Comparison of ENCODE assay signal across 14 cellular contexts in genomic region chr5:1035421-1036405, GRCh38. TPM values are rescaled to one million over a fixed set of nuclear protein-coding genes. Genes with fewer than 3 reads are reported as not detected.
A peak's percentile ranks its signal among the peaks of the same experiment; 100 is the strongest.
DNase-seq lines count a peak whose midpoint lies in the region; ATAC-seq and TF ChIP-seq lines count a peak whose summit lies in the region.
"Had no signal": no experiment of that assay in that cellular context is flagged by ENCODE, and none has a peak within 500 bp of the region (broad histone marks: within the 10 kb centered on the region; RNA-seq: fewer than 3 reads in every experiment).

No MANE protein-coding gene starts in this region.

- TF ChIP-seq CTCF in BE2C (IDR thresholded peaks at IDR 0.05; ENCODE audit: low read depth, low read length) (no peak), nephron progenitor cell (IDR thresholded peaks at IDR 0.05) (no peak)

- H3K4me3 Mint-ChIP-seq in nephron progenitor cell: no peak overlapping the region
- H3K4me3 Mint-ChIP-seq in activated T-cell treated with anti-CD3 and anti-CD28 coated beads, Interleukin-2, amount 50 U/mL, for 4 hours: no peak overlapping the region
- H3K4me3 Mint-ChIP-seq: B cell; CD8-positive, alpha-beta T cell had no signal

- H3K4me3 ChIP-seq in BE2C (ENCODE audit: low read depth, low read length) (no peak overlapping the region), H7 (ENCODE audit: insufficient read depth, low read depth, low read length) (no peak overlapping the region)

- no peak overlapping the region for H3K27ac Mint-ChIP-seq in nephron progenitor cell
- H3K27ac Mint-ChIP-seq: B cell; CD8-positive, alpha-beta T cell had no signal

- H3K4me1 ChIP-seq in BE2C: no peaks in the 10 kb centered on the region

- H3K9me3 ChIP-seq in BE2C: peaks cover 3% of the 10 kb centered on the region; the same call in 1 of the 2 replicates

- no peaks in the 10 kb centered on the region for H3K27me3 Mint-ChIP-seq in nephron progenitor cell (ENCODE audit: low read depth, poor library complexity)
- H3K27me3 Mint-ChIP-seq in activated T-cell treated with anti-CD3 and anti-CD28 coated beads, Interleukin-2, amount 50 U/mL, for 4 hours (ENCODE audit: low read depth): peaks cover 7% of the 10 kb centered on the region
- H3K27me3 Mint-ChIP-seq: B cell had no signal

- peaks cover 10% of the 10 kb centered on the region for H3K36me3 Mint-ChIP-seq in nephron progenitor cell (ENCODE audit: low read depth)
- H3K36me3 Mint-ChIP-seq in activated T-cell treated with anti-CD3 and anti-CD28 coated beads, Interleukin-2, amount 50 U/mL, for 4 hours (ENCODE audit: insufficient read depth): no peaks in the 10 kb centered on the region
- H3K36me3 Mint-ChIP-seq: CD8-positive, alpha-beta T cell had no signal

- no peaks in the 10 kb centered on the region for H3K27me3 ChIP-seq in BE2C
- no peaks in the 10 kb centered on the region for H3K27me3 ChIP-seq in H7 (ENCODE audit: control insufficient read depth, insufficient read depth, low read length)

- H3K9me3 Mint-ChIP-seq in nephron progenitor cell: peaks cover 14% of the 10 kb centered on the region
- no peaks in the 10 kb centered on the region for H3K9me3 Mint-ChIP-seq in activated T-cell treated with anti-CD3 and anti-CD28 coated beads, Interleukin-2, amount 50 U/mL, for 4 hours
- H3K9me3 Mint-ChIP-seq: CD8-positive, alpha-beta T cell had no signal

- no peaks in the 10 kb centered on the region for H3K36me3 ChIP-seq in BE2C
- H3K36me3 ChIP-seq in H7 (replicated peaks; ENCODE audit: control insufficient read depth, insufficient read depth, low read length): no peaks in the 10 kb centered on the region

- no peak for ATAC-seq in left cardiac atrium
- ATAC-seq in GM18502 (IDR thresholded peaks at IDR 0.05; ENCODE audit: poor library complexity, unreplicated experiment): no peak
- no peak for ATAC-seq in activated T-cell treated with anti-CD3 and anti-CD28 coated beads, Interleukin-2, amount 50 U/mL, for 4 hours
- ATAC-seq: CD8-positive, alpha-beta T cell had no signal

- H3K4me1 Mint-ChIP-seq in nephron progenitor cell: peaks cover 14% of the 10 kb centered on the region
- H3K4me1 Mint-ChIP-seq in activated T-cell treated with anti-CD3 and anti-CD28 coated beads, Interleukin-2, amount 50 U/mL, for 4 hours (ENCODE audit: low read depth): no peaks in the 10 kb centered on the region
- H3K4me1 Mint-ChIP-seq: B cell had no signal

- peak; percentile 9 for DNase-seq in BE2C
- DNase-seq in H7: peak; percentile 48
- DNase-seq in left cardiac atrium: peak; percentile 12
- peak; percentile 3 for DNase-seq in nephron progenitor cell
- DNase-seq in NCI-H446 (lab: John Stamatoyannopoulos, UW): no peak
- no peak for DNase-seq in iPS-NIHi11 (ENCODE audit: low spot score)
- no peak for DNase-seq in activated T-cell treated with anti-CD3 and anti-CD28 coated beads, Interleukin-2, amount 50 U/mL, for 4 hours
- DNase-seq: CD8-positive, alpha-beta T cell; Karpas-422; NCI-H2029; NCI-H524; SIG-M5 had no signal

- intact Hi-C loops in left cardiac atrium (cut with DNase I): no loop called here

RNA-seq across cellular contexts. Expression of gene NKD2, which starts 27.1 kb away (rescaled TPM):
- polyA plus RNA-seq in BE2C (2012; ENCODE audit: insufficient read depth, insufficient read length, low read depth): 2.1 TPM
- total RNA-seq in H7 (2014; rRNA removed; shearing (Covaris generic)): 4.9 and 5.7 TPM in 2 replicates
- total RNA-seq in left cardiac atrium: 10 to 100 TPM in 1 of 2 donors, 1 to 10 TPM in 1; 4.4 to 10.4 TPM
- total RNA-seq in activated T-cell treated with anti-CD3 and anti-CD28 coated beads, Interleukin-2, amount 50 U/mL, for 4 hours: under 1 TPM; 0.54 to 0.94 (median 0.58) TPM

Comparison
In these comparisons a context has a peak if more than half of its experiments do, and no peak if none do; other contexts are left out.
1. DNase-seq: peak in BE2C (single experiment), H7 (single experiment), left cardiac atrium (single experiment) and nephron progenitor cell (single experiment); none in NCI-H446 (0 of 2), iPS-NIHi11 (single experiment) and activated T-cell treated with anti-CD3 and anti-CD28 coated beads, Interleukin-2, amount 50 U/mL, for 4 hours (single experiment).